In genomic region chr5:82246960-82247574, GRCh38 we compare ENCODE assay signal across 26 cellular contexts.
"Had no signal": no experiment of that assay in that cellular context is flagged by ENCODE, and none has a peak within 500 bp of the region (broad histone marks: within the 10 kb centered on the region; RNA-seq: fewer than 3 reads in every experiment).

No MANE protein-coding gene starts in this region.

- H3K4me1 Mint-ChIP-seq: naive thymus-derived CD8-positive, alpha-beta T cell; nephron progenitor cell; stimulated activated effector memory CD8-positive, alpha-beta T cell treated with anti-CD3 and anti-CD28 coated beads, Interleukin-12 subunit alpha, Interleukin-12 subunit beta, amount 100 ng/mL, for 72 hours had no signal

- H3K9me3 ChIP-seq: sigmoid colon, thyroid gland had no signal

- ATAC-seq: heart right ventricle; left ventricle myocardium superior; lower lobe of right lung; naive thymus-derived CD8-positive, alpha-beta T cell; psoas muscle; right cardiac atrium; stimulated activated effector memory CD8-positive, alpha-beta T cell treated with anti-CD3 and anti-CD28 coated beads, Interleukin-12 subunit alpha, Interleukin-12 subunit beta, amount 100 ng/mL, for 72 hours had no signal

- H3K27me3 Mint-ChIP-seq: naive thymus-derived CD8-positive, alpha-beta T cell had no signal

- H3K4me3 ChIP-seq: esophagus squamous epithelium, heart right ventricle, lower lobe of right lung, psoas muscle, sigmoid colon, stomach, thyroid gland, vagina had no signal

- H3K27ac Mint-ChIP-seq: naive thymus-derived CD8-positive, alpha-beta T cell; nephron progenitor cell; stimulated activated effector memory CD8-positive, alpha-beta T cell treated with anti-CD3 and anti-CD28 coated beads, Interleukin-12 subunit alpha, Interleukin-12 subunit beta, amount 100 ng/mL, for 72 hours had no signal

- H3K27ac ChIP-seq: esophagus squamous epithelium, heart right ventricle, lower lobe of right lung, psoas muscle, sigmoid colon, stomach, thyroid gland, vagina had no signal

- H3K4me3 Mint-ChIP-seq: naive thymus-derived CD8-positive, alpha-beta T cell; nephron progenitor cell; stimulated activated effector memory CD8-positive, alpha-beta T cell treated with anti-CD3 and anti-CD28 coated beads, Interleukin-12 subunit alpha, Interleukin-12 subunit beta, amount 100 ng/mL, for 72 hours had no signal

- H3K27me3 ChIP-seq: esophagus squamous epithelium, heart right ventricle, sigmoid colon, stomach, thyroid gland, vagina had no signal

- DNase-seq: dermis blood vessel endothelial cell; effector memory CD4-positive, alpha-beta T cell; erythroblast; esophagus squamous epithelium; foreskin melanocyte; glutamatergic neuron; heart right ventricle; hippocampal formation; islet precursor cell; kidney glomerular epithelial cell; left ventricle myocardium superior; lower lobe of right lung; naive thymus-derived CD8-positive, alpha-beta T cell; nephron progenitor cell; nucleus accumbens; psoas muscle; right cardiac atrium; sigmoid colon; stimulated activated CD4-positive, alpha-beta T cell treated with anti-CD3 and anti-CD28 coated beads, Interleukin-2, amount 100 ng/mL, for 24 hours; stimulated activated CD4-positive, alpha-beta T cell treated with anti-CD3 and anti-CD28 coated beads, Interleukin-4, amount 100 ng/mL, for 24 hours; stimulated activated naive CD4-positive, alpha-beta T cell treated with Interleukin-2 at 50 U/mL for 16 hours; stomach; thyroid gland; trophoblast cell had no signal

- H3K4me1 ChIP-seq: esophagus squamous epithelium, heart right ventricle, lower lobe of right lung, psoas muscle, sigmoid colon, stomach, thyroid gland, vagina had no signal

- H3K36me3 Mint-ChIP-seq: stimulated activated effector memory CD8-positive, alpha-beta T cell treated with anti-CD3 and anti-CD28 coated beads, Interleukin-12 subunit alpha, Interleukin-12 subunit beta, amount 100 ng/mL, for 72 hours had no signal

- H3K36me3 ChIP-seq: esophagus squamous epithelium, heart right ventricle, lower lobe of right lung, sigmoid colon, stomach, thyroid gland, vagina had no signal
